Comparison of ENCODE assay signal across 9 cellular contexts in genomic region chr17:29131814-29132682, GRCh38. TPM values are rescaled to one million over a fixed set of nuclear protein-coding genes. Genes with fewer than 3 reads are reported as not detected.
DNase-seq lines count a peak whose midpoint lies in the region; ATAC-seq and TF ChIP-seq lines count a peak whose summit lies in the region.
"Had no signal": no experiment of that assay in that cellular context is flagged by ENCODE, and none has a peak within 500 bp of the region (broad histone marks: within the 10 kb centered on the region; RNA-seq: fewer than 3 reads in every experiment).

No MANE protein-coding gene starts in this region.

- H3K9me3 Mint-ChIP-seq in neural progenitor cell: no peaks in the 10 kb centered on the region
- no peaks in the 10 kb centered on the region for H3K9me3 Mint-ChIP-seq in endothelial cell (ENCODE audit: unreplicated experiment)

- no peak overlapping the region for H3K4me3 ChIP-seq in esophagus muscularis mucosa
- no peak overlapping the region for H3K4me3 ChIP-seq in rectal smooth muscle tissue (ENCODE audit: low read length)
- no peak overlapping the region for H3K4me3 ChIP-seq in neural progenitor cell

- H3K9ac ChIP-seq in rectal smooth muscle tissue (ENCODE audit: low read length) (no peak overlapping the region), neural progenitor cell (no peak overlapping the region)
- H3K9ac ChIP-seq: parathyroid adenoma had no signal

- no peak overlapping the region for H3K27ac Mint-ChIP-seq in neural progenitor cell
- no peak overlapping the region for H3K27ac Mint-ChIP-seq in endothelial cell (ENCODE audit: unreplicated experiment)

- no peak overlapping the region for H3K4me2 ChIP-seq in neural progenitor cell

- H3K36me3 Mint-ChIP-seq in neural progenitor cell (peaks cover 3% of the 10 kb centered on the region), endothelial cell (ENCODE audit: low read depth, unreplicated experiment) (no peaks in the 10 kb centered on the region)

- TF ChIP-seq CTCF in esophagus muscularis mucosa (IDR thresholded peaks at IDR 0.05) (no peak), neural progenitor cell (IDR thresholded peaks at IDR 0.05) (no peak), endothelial cell (IDR thresholded peaks at IDR 0.05; ENCODE audit: unreplicated experiment) (no peak)

- H3K36me3 ChIP-seq in esophagus muscularis mucosa: peaks cover 0 to 22% (median 16%) of the 10 kb centered on the region in 4 donors
- peaks cover 2% of the 10 kb centered on the region for H3K36me3 ChIP-seq in rectal smooth muscle tissue (ENCODE audit: control insufficient read depth, insufficient read depth, low read length)
- no peaks in the 10 kb centered on the region for H3K36me3 ChIP-seq in neural progenitor cell

- 68% methylated on average over 8 of the region's 9 CpGs for WGBS in esophagus muscularis mucosa

- H2AFZ ChIP-seq in neural progenitor cell (replicated peaks): no peak overlapping the region
- H2AFZ ChIP-seq: parathyroid adenoma had no signal

- no peak for TF ChIP-seq POLR2A in esophagus muscularis mucosa (IDR thresholded peaks at IDR 0.05; ENCODE audit: low read depth)

- H3K4me1 Mint-ChIP-seq in neural progenitor cell (peaks cover 22% of the 10 kb centered on the region), endothelial cell (ENCODE audit: unreplicated experiment) (peaks cover 7% of the 10 kb centered on the region)

- H3K79me2 ChIP-seq in neural progenitor cell (ENCODE audit: low read depth): peaks cover 4% of the 10 kb centered on the region

- no peaks in the 10 kb centered on the region for H3K27me3 ChIP-seq in esophagus muscularis mucosa
- H3K27me3 ChIP-seq in rectal smooth muscle tissue (ENCODE audit: control insufficient read depth, insufficient read depth, low read length): no peaks in the 10 kb centered on the region
- H3K27me3 ChIP-seq in neural progenitor cell: no peaks in the 10 kb centered on the region

- no peak overlapping the region for H3K4me3 Mint-ChIP-seq in neural progenitor cell
- H3K4me3 Mint-ChIP-seq in endothelial cell (ENCODE audit: unreplicated experiment): no peak overlapping the region

- peaks cover 4% of the 10 kb centered on the region for H4K20me1 ChIP-seq in neural progenitor cell (ENCODE audit: low read depth)

- H3K9me3 ChIP-seq in esophagus muscularis mucosa: no peaks in the 10 kb centered on the region
- no peaks in the 10 kb centered on the region for H3K9me3 ChIP-seq in neural progenitor cell (ENCODE audit: low read depth)

- peaks cover 20 to 36% (median 22%) of the 10 kb centered on the region in 4 donors for H3K4me1 ChIP-seq in esophagus muscularis mucosa
- peaks cover 4% of the 10 kb centered on the region for H3K4me1 ChIP-seq in rectal smooth muscle tissue (ENCODE audit: control insufficient read depth, insufficient read depth, low read length)
- H3K4me1 ChIP-seq in neural progenitor cell: peaks cover 22% of the 10 kb centered on the region

- DNase-seq in CMK (ENCODE audit: low read depth) (peak; percentile 34), MV-4-11 (lab: John Stamatoyannopoulos, UW) (peak; percentile 60), esophagus muscularis mucosa (ENCODE audit: extremely low spot score) (no peak), neural progenitor cell (ENCODE audit: low spot score) (no peak), NCI-H1694 (lab: John Stamatoyannopoulos, UW) (no peak), endothelial cell (ENCODE audit: low spot score) (no peak)

- H3K27me3 Mint-ChIP-seq in neural progenitor cell (ENCODE audit: insufficient read depth, low read depth): peaks cover 4% of the 10 kb centered on the region
- H3K27me3 Mint-ChIP-seq in endothelial cell (ENCODE audit: unreplicated experiment): peaks cover 6% of the 10 kb centered on the region

- H3K27ac ChIP-seq in esophagus muscularis mucosa (replicated peaks in 1 of 4) (peak overlapping the region; percentile 32 to 48 (median 41)), rectal smooth muscle tissue (ENCODE audit: low read depth, low read length) (peak overlapping the region; percentile 45), neural progenitor cell (no peak overlapping the region)
- H3K27ac ChIP-seq: parathyroid adenoma had no signal

- intact Hi-C loops in esophagus muscularis mucosa (cut with DNase I): no loop called here

- ATAC-seq in GM19035 (IDR thresholded peaks at IDR 0.05; ENCODE audit: unreplicated experiment): no peak

- no peak for TF ChIP-seq EP300 in esophagus muscularis mucosa (IDR thresholded peaks at IDR 0.05)

- H3F3A ChIP-seq in neural progenitor cell (ENCODE audit: low read depth): no peaks in the 10 kb centered on the region

RNA-seq across cellular contexts. Expression of gene MYO18A, which starts 48.1 kb away (rescaled TPM):
- 10 to 100 TPM; 46.7 to 82.7 (median 64.6) TPM for total RNA-seq in esophagus muscularis mucosa
- total RNA-seq in neural progenitor cell (ENCODE audit: low replicate concordance): 11.6 and 24.8 TPM in 2 replicates
- total RNA-seq in endothelial cell (ENCODE audit: unreplicated experiment): 79.9 TPM

Comparison
In these comparisons a context has a peak if more than half of its experiments do, and no peak if none do; other contexts are left out.
1. DNase-seq: peak in CMK (single experiment) and MV-4-11 (single experiment); none in esophagus muscularis mucosa (single experiment), neural progenitor cell (single experiment), NCI-H1694 (single experiment) and endothelial cell (single experiment).